In the genomic region with DNA sequence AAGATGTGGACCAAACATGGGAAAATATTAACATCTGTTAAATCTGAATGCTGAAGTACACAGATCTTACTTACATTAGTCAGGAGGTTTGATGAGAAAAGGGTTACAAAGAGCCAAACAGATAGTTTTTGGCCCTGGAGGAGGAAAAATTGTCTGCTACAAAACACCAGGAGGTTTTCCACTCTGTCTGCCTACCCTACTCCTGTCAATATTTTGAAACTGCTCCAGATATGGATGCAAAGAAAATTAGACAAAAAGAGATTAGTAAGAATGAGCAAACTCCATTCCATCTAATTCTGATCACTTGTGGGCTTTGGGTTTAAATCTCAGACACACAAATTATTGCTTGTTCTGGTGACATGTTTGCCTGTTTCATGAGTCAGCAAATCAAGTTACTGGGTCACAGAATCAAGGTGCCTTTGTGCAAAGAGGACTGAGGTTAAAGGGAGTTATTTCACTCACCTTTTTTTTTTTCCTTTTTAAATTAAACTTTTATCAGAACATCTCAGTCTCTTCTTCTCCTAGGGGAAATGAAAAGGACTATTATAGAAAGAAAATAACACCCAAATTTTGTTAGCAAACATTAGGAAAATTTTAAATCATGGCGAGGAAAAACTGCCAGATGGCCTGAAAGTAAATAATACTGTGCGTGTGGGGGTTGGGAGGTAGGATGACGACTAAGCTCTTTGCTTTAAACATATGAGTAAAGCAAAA, we compare ENCODE assay signal across 1 cellular context.
A peak's percentile ranks its signal among the peaks of the same experiment; 100 is the strongest.
TF ChIP-seq lines count a peak whose summit lies in the region.

No MANE protein-coding gene starts in this region.

TF ChIP-seq in HepG2, 621 proteins besides CTCF, POLR2A, EP300 and RAD21 (continued from another document and continues in another):
- no peak for TF ChIP-seq MNT (IDR thresholded peaks at IDR 0.05)
- no peak for TF ChIP-seq ZNF562 (CRISPR knock-in tag; IDR thresholded peaks at IDR 0.05; ENCODE audit: borderline replicate concordance)
- TF ChIP-seq MIXL1 (CRISPR knock-in tag; IDR thresholded peaks at IDR 0.05): peak; percentile 37; the same call in 1 of the 2 replicates
- TF ChIP-seq RFX5 (IDR thresholded peaks at IDR 0.05; ENCODE audit: low read depth, low read length): no peak; the same call in 1 of the 2 replicates
- no peak for TF ChIP-seq HCFC1 (IDR thresholded peaks at IDR 0.05; ENCODE audit: low read depth, low read length)
- TF ChIP-seq TSC22D2 (CRISPR knock-in tag; IDR thresholded peaks at IDR 0.05; ENCODE audit: borderline replicate concordance): no peak
- no peak for TF ChIP-seq GPN1 (CRISPR knock-in tag; IDR thresholded peaks at IDR 0.05; ENCODE audit: borderline replicate concordance)
- no peak for TF ChIP-seq DRAP1 (CRISPR knock-in tag; IDR thresholded peaks at IDR 0.05)
- no peak for TF ChIP-seq ZNF292 (CRISPR knock-in tag; IDR thresholded peaks at IDR 0.05; ENCODE audit: borderline replicate concordance, low read depth)
- no peak for TF ChIP-seq ZNF577 (CRISPR knock-in tag; IDR thresholded peaks at IDR 0.05; ENCODE audit: borderline replicate concordance, low read depth)
- no peak for TF ChIP-seq MATR3 (CRISPR knock-in tag; IDR thresholded peaks at IDR 0.05)
- TF ChIP-seq ZNF567 (CRISPR knock-in tag; IDR thresholded peaks at IDR 0.05; ENCODE audit: borderline replicate concordance): no peak
- no peak for TF ChIP-seq NKX3-1 (CRISPR knock-in tag; IDR thresholded peaks at IDR 0.05)
- no peak for TF ChIP-seq ZNF670 (CRISPR knock-in tag; IDR thresholded peaks at IDR 0.05; ENCODE audit: borderline replicate concordance)
- TF ChIP-seq RARA (CRISPR knock-in tag; IDR thresholded peaks at IDR 0.05): no peak
- no peak for TF ChIP-seq ZNF629 (CRISPR knock-in tag; conservative IDR thresholded peaks at IDR 0.05)
- TF ChIP-seq MZF1 (CRISPR knock-in tag; IDR thresholded peaks at IDR 0.05; ENCODE audit: borderline replicate concordance): no peak
- TF ChIP-seq TBP (CRISPR knock-in tag; IDR thresholded peaks at IDR 0.05): no peak
- TF ChIP-seq ZNF619 (CRISPR knock-in tag; IDR thresholded peaks at IDR 0.05): no peak
- no peak for TF ChIP-seq GRHL1 (CRISPR knock-in tag; conservative IDR thresholded peaks at IDR 0.05)
- 0 out of 2 replicates have a peak, but pooled peaks have one; percentile 49 for TF ChIP-seq HOMEZ (CRISPR knock-in tag; IDR thresholded peaks at IDR 0.05; ENCODE audit: low read depth)
- TF ChIP-seq PITX1 (CRISPR knock-in tag; IDR thresholded peaks at IDR 0.05): no peak
- no peak for TF ChIP-seq KDM5A (IDR thresholded peaks at IDR 0.05; ENCODE audit: borderline replicate concordance, low read length)
- TF ChIP-seq THAP9 (CRISPR knock-in tag; IDR thresholded peaks at IDR 0.05; ENCODE audit: borderline replicate concordance): no peak
- no peak for TF ChIP-seq XBP1 (CRISPR knock-in tag; IDR thresholded peaks at IDR 0.05)
- 0 out of 2 replicates have a peak, but pooled peaks have one; percentile 12 for TF ChIP-seq PPARG (CRISPR knock-in tag; conservative IDR thresholded peaks at IDR 0.05)
- peak; percentile 100 for TF ChIP-seq MAFF (IDR thresholded peaks at IDR 0.05; ENCODE audit: low read depth, low read length)
- no peak for TF ChIP-seq PREB (CRISPR knock-in tag; IDR thresholded peaks at IDR 0.05)
- peak; percentile 90 for TF ChIP-seq MAFG (CRISPR knock-in tag; IDR thresholded peaks at IDR 0.05)
- TF ChIP-seq, protein P1, sequence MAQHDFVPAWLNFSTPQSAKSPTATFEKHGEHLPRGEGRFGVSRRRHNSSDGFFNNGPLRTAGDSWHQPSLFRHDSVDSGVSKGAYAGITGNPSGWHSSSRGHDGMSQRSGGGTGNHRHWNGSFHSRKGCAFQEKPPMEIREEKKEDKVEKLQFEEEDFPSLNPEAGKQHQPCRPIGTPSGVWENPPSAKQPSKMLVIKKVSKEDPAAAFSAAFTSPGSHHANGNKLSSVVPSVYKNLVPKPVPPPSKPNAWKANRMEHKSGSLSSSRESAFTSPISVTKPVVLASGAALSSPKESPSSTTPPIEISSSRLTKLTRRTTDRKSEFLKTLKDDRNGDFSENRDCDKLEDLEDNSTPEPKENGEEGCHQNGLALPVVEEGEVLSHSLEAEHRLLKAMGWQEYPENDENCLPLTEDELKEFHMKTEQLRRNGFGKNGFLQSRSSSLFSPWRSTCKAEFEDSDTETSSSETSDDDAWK (CRISPR knock-in tag; IDR thresholded peaks at IDR 0.05): no peak
- TF ChIP-seq, protein P2, sequence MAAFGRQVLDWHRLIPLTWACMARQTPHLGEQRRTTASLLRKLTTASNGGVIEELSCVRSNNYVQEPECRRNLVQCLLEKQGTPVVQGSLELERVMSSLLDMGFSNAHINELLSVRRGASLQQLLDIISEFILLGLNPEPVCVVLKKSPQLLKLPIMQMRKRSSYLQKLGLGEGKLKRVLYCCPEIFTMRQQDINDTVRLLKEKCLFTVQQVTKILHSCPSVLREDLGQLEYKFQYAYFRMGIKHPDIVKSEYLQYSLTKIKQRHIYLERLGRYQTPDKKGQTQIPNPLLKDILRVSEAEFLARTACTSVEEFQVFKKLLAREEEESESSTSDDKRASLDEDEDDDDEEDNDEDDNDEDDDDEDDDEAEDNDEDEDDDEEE (CRISPR knock-in tag; IDR thresholded peaks at IDR 0.05): no peak
- TF ChIP-seq, protein P3, sequence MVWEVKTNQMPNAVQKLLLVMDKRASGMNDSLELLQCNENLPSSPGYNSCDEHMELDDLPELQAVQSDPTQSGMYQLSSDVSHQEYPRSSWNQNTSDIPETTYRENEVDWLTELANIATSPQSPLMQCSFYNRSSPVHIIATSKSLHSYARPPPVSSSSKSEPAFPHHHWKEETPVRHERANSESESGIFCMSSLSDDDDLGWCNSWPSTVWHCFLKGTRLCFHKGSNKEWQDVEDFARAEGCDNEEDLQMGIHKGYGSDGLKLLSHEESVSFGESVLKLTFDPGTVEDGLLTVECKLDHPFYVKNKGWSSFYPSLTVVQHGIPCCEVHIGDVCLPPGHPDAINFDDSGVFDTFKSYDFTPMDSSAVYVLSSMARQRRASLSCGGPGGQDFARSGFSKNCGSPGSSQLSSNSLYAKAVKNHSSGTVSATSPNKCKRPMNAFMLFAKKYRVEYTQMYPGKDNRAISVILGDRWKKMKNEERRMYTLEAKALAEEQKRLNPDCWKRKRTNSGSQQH (CRISPR knock-in tag; IDR thresholded peaks at IDR 0.05; ENCODE audit: low read depth): no peak
- no peak for TF ChIP-seq ZNF326 (CRISPR knock-in tag; IDR thresholded peaks at IDR 0.05; ENCODE audit: borderline replicate concordance)
- TF ChIP-seq ATF2 (CRISPR knock-in tag; IDR thresholded peaks at IDR 0.05): no peak
- TF ChIP-seq PBX2 (CRISPR knock-in tag; IDR thresholded peaks at IDR 0.05): no peak
- no peak for TF ChIP-seq ZNF501 (CRISPR knock-in tag; IDR thresholded peaks at IDR 0.05)
- TF ChIP-seq, protein P4, sequence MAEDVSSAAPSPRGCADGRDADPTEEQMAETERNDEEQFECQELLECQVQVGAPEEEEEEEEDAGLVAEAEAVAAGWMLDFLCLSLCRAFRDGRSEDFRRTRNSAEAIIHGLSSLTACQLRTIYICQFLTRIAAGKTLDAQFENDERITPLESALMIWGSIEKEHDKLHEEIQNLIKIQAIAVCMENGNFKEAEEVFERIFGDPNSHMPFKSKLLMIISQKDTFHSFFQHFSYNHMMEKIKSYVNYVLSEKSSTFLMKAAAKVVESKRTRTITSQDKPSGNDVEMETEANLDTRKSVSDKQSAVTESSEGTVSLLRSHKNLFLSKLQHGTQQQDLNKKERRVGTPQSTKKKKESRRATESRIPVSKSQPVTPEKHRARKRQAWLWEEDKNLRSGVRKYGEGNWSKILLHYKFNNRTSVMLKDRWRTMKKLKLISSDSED (CRISPR knock-in tag; IDR thresholded peaks at IDR 0.05): no peak
- 0 out of 2 replicates have a peak, but pooled peaks have one; percentile 33 for TF ChIP-seq SOX5 (CRISPR knock-in tag; IDR thresholded peaks at IDR 0.05; ENCODE audit: borderline replicate concordance)
